In the genomic region with DNA sequence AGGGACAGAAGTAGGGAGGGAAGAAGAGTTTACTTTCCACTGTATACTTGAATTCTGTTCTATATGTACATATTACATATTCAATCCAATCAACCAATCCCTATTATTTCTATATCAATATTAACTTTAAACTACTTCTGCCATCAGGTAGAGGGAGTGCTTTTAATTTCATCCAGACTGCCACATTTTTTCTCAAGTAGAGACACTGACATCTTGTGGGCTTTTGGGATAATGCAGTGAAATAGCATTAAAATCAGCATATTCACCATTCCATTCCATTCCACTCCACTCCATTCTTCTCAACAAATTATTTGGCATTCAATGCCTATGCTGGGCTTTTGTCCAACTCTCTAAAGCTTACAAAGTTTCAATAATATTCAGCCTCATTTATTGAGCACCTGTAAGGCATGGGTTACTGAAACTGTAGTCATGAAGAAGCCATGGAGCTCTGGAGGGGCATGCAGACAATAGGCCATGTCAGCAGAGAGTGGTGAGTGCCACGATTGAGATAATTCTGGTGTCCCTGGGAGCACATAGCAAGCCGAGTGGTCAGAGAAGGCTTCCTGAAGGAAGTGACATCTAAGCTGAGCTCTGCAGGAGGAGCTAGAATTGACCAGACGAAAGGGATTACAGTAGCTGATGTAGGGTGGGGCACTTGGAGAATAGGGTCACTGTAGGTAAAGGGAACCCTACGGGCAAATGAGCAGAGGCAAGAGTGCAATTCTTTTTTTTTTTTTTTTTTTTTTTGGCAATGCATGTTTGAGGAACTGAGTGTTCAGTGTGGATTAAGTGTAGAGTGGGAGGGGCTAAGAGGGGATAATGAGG, we compare ENCODE assay signal across 8 cellular contexts. TPM values are rescaled to one million over a fixed set of nuclear protein-coding genes. Genes with fewer than 3 reads are reported as not detected.
A peak's percentile ranks its signal among the peaks of the same experiment; 100 is the strongest.
DNase-seq lines count a peak whose midpoint lies in the region; ATAC-seq and TF ChIP-seq lines count a peak whose summit lies in the region.

No MANE protein-coding gene starts in this region.

- H3K9me3 Mint-ChIP-seq in activated CD8-positive, alpha-beta memory T cell treated with anti-CD3 and anti-CD28 coated beads, Interleukin-2, amount 10 ng/mL, durations not matched to agents 7 days and 5 days (ENCODE audit: low read depth), result no peaks in the 10 kb centered on the region

- H3K36me3 Mint-ChIP-seq in activated CD8-positive, alpha-beta memory T cell treated with anti-CD3 and anti-CD28 coated beads, Interleukin-2, amount 10 ng/mL, durations not matched to agents 7 days and 5 days, result no peaks in the 10 kb centered on the region

- H3K27ac Mint-ChIP-seq in activated CD8-positive, alpha-beta memory T cell treated with anti-CD3 and anti-CD28 coated beads, Interleukin-2, amount 10 ng/mL, durations not matched to agents 7 days and 5 days, result no peak overlapping the region

- H2AFZ ChIP-seq in SK-N-SH (ENCODE audit: low read depth), result no peak overlapping the region

- WGBS in SK-N-SH (ENCODE audit: low lambda C conversion rate), result 29% methylated on average over 4 of the region's 4 CpGs
- 11 to 20% methylated on average over 4 of the region's 4 CpGs for WGBS in esophagus squamous epithelium, 2 donors
- WGBS in lower leg skin, 2 donors, result 6 to 22% methylated on average over 4 of the region's 4 CpGs

- TF ChIP-seq POLR2A in esophagus squamous epithelium (IDR thresholded peaks at IDR 0.05) (no peak), lower leg skin (IDR thresholded peaks at IDR 0.05) (no peak)

- peak; percentile 64 for ATAC-seq in activated CD8-positive, alpha-beta memory T cell treated with anti-CD3 and anti-CD28 coated beads, Interleukin-2, amount 10 ng/mL, durations not matched to agents 7 days and 5 days
- peak; percentile 76 for ATAC-seq in omental fat pad (ENCODE audit: low FRiP score)

- CTCF ChIA-PET in activated CD8-positive, alpha-beta memory T cell treated with anti-CD3 and anti-CD28 coated beads, Interleukin-2, amount 10 ng/mL, durations not matched to agents 7 days and 5 days (lab: Charles Lee), result interaction anchor here (0.7 to 6.0 kb wide), 22 partner anchors 10 to 469 kb away, joined by 3 to 99 read pairs (median 4); partner anchors contain the start of gene CLPB
- CTCF ChIA-PET in SK-N-SH (lab: Yijun Ruan, JAX), result interaction anchor here (0.6 to 5.1 kb wide), 28 partner anchors 9 to 647 kb away, joined by 3 to 86 read pairs (median 3); partner anchors contain the start of genes CLPB and INPPL1

- intact Hi-C loops in esophagus squamous epithelium (cut with DNase I), result no loop called here
- intact Hi-C loops in lower leg skin (cut with DNase I; ENCODE audit: low total_unique reads), result no loop called here

- peaks cover under 1% of the 10 kb centered on the region for H3K4me1 Mint-ChIP-seq in activated CD8-positive, alpha-beta memory T cell treated with anti-CD3 and anti-CD28 coated beads, Interleukin-2, amount 10 ng/mL, durations not matched to agents 7 days and 5 days

- POLR2A ChIA-PET in SK-N-SH (lab: Yijun Ruan, JAX), result interaction anchor here (2.0 kb wide), 1 partner anchor 204 kb away, joined by 5 read pairs; the partner anchor contains the start of gene PHOX2A

- peaks cover 24% of the 10 kb centered on the region for H3K27me3 Mint-ChIP-seq in activated CD8-positive, alpha-beta memory T cell treated with anti-CD3 and anti-CD28 coated beads, Interleukin-2, amount 10 ng/mL, durations not matched to agents 7 days and 5 days

- no peak for TF ChIP-seq EP300 in SK-N-SH (IDR thresholded peaks at IDR 0.05; ENCODE audit: borderline replicate concordance in 1 of 2, low read depth in 1 of 2, low read length in 1 of 2)

- H3K36me3 ChIP-seq in SK-N-SH (replicated peaks in 1 of 2; ENCODE audit: control insufficient read depth in 1 of 2, insufficient read depth in 2 of 2, low read length in 1 of 2) (no peaks in the 10 kb centered on the region), esophagus squamous epithelium (no peaks in the 10 kb centered on the region)

- no peak overlapping the region for H3K4me3 Mint-ChIP-seq in activated CD8-positive, alpha-beta memory T cell treated with anti-CD3 and anti-CD28 coated beads, Interleukin-2, amount 10 ng/mL, durations not matched to agents 7 days and 5 days

- H3K79me2 ChIP-seq in SK-N-SH (ENCODE audit: insufficient read depth), result no peaks in the 10 kb centered on the region

- DNase-seq in activated CD8-positive, alpha-beta memory T cell treated with anti-CD3 and anti-CD28 coated beads, Interleukin-2, amount 10 ng/mL, durations not matched to agents 7 days and 5 days, result no peak
- no peak for DNase-seq in activated CD8-positive, alpha-beta memory T cell treated with anti-CD3 and anti-CD28 coated beads for 24 hours
- DNase-seq in NCI-H1048 (lab: John Stamatoyannopoulos, UW) (peak; percentile 7), SK-N-SH (peak; percentile 72), esophagus squamous epithelium (lab: John Stamatoyannopoulos, UW) (no peak), omental fat pad (ENCODE audit: low spot score) (no peak), UCSD-AML1 (lab: John Stamatoyannopoulos, UW; ENCODE audit: unreplicated experiment) (no peak), lower leg skin (ENCODE audit: low spot score in 2 of 2) (no peak)

- H3K9ac ChIP-seq in SK-N-SH, result no peak overlapping the region

- H3K4me2 ChIP-seq in SK-N-SH, result no peak overlapping the region

- no peaks in the 10 kb centered on the region for H3F3A ChIP-seq in SK-N-SH (replicated peaks; ENCODE audit: insufficient read depth)

- peak; percentile 87 for TF ChIP-seq CTCF in SK-N-SH (IDR thresholded peaks at IDR 0.05)
- peak; percentile 60 to 80 (median 68) for TF ChIP-seq CTCF in esophagus squamous epithelium (IDR thresholded peaks at IDR 0.05)
- TF ChIP-seq CTCF in omental fat pad (IDR thresholded peaks at IDR 0.05), result no peak
- no peak for TF ChIP-seq CTCF in lower leg skin (IDR thresholded peaks at IDR 0.05)

- no peaks in the 10 kb centered on the region for H3K9me2 ChIP-seq in SK-N-SH

- H3K4me1 ChIP-seq in SK-N-SH (ENCODE audit: control insufficient read depth in 1 of 2, insufficient read depth in 2 of 2, low read depth in 1 of 2, low read length in 1 of 2) (no peaks in the 10 kb centered on the region; a peak in 1 of 4 replicates), esophagus squamous epithelium (peaks cover 0 to 7% (median 0%) of the 10 kb centered on the region in 3 donors)

- H3K27ac ChIP-seq in SK-N-SH (ENCODE audit: low read depth in 2 of 2, low read length in 1 of 2) (no peak overlapping the region), esophagus squamous epithelium (no peak overlapping the region)

- H3K27me3 ChIP-seq in SK-N-SH (ENCODE audit: insufficient read depth) (no peaks in the 10 kb centered on the region; the same call in 1 of the 2 replicates), esophagus squamous epithelium (no peaks in the 10 kb centered on the region)

- H3K4me3 ChIP-seq in SK-N-SH (ENCODE audit: low read depth in 2 of 2, low read length in 1 of 2) (no peak overlapping the region; a peak in 1 of 4 replicates), esophagus squamous epithelium (no peak overlapping the region), lower leg skin (ENCODE audit: low read depth, poor library complexity, severe bottlenecking) (no peak overlapping the region)

- H3K9me3 ChIP-seq in SK-N-SH, result no peaks in the 10 kb centered on the region
- no peaks in the 10 kb centered on the region for H3K9me3 ChIP-seq in esophagus squamous epithelium

- TF ChIP-seq RAD21 in SK-N-SH (IDR thresholded peaks at IDR 0.05; ENCODE audit: low read length), result peak; percentile 88

- H4K20me1 ChIP-seq in SK-N-SH (ENCODE audit: insufficient read depth), result no peaks in the 10 kb centered on the region

TF ChIP-seq in SK-N-SH, 30 proteins besides CTCF, POLR2A, EP300 and RAD21:
- TF ChIP-seq, protein P1, sequence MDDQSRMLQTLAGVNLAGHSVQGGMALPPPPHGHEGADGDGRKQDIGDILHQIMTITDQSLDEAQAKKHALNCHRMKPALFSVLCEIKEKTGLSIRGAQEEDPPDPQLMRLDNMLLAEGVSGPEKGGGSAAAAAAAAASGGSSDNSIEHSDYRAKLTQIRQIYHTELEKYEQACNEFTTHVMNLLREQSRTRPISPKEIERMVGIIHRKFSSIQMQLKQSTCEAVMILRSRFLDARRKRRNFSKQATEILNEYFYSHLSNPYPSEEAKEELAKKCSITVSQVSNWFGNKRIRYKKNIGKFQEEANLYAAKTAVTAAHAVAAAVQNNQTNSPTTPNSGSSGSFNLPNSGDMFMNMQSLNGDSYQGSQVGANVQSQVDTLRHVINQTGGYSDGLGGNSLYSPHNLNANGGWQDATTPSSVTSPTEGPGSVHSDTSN (IDR thresholded peaks at IDR 0.05), result no peak
- TF ChIP-seq TCF12 (IDR thresholded peaks at IDR 0.05) (peak; percentile 25; the same call in 1 of the 2 replicates), SMC3 (IDR thresholded peaks at IDR 0.05; ENCODE audit: low read depth, low read length) (peak; percentile 69), MXI1 (IDR thresholded peaks at IDR 0.05; ENCODE audit: low read depth, low read length) (0 out of 2 replicates have a peak, but pooled peaks have one; percentile 33)
TF ChIP-seq in SK-N-SH: peak in this region for 3.

RNA-seq across cellular contexts. Expression of gene CLPB, which starts 12.8 kb away (rescaled TPM):
- 10 to 100 TPM; 27.8 to 38.1 TPM for total RNA-seq in activated CD8-positive, alpha-beta memory T cell treated with anti-CD3 and anti-CD28 coated beads, Interleukin-2, amount 10 ng/mL, durations not matched to agents 7 days and 5 days
- 29.0 and 33.7 TPM in 2 replicates for polyA plus RNA-seq in SK-N-SH (2012; rRNA removed)
- polyA plus RNA-seq in SK-N-SH (2012; cell fraction: cytosol; rRNA removed), result 26.8 and 30.3 TPM in 2 replicates
- 27.4 and 30.0 TPM in 2 replicates for polyA plus RNA-seq in SK-N-SH (2012; cell fraction: nucleus; rRNA removed)
- total RNA-seq in esophagus squamous epithelium (10 to 100 TPM; 17.1 to 22.2 (median 18.6) TPM), omental fat pad (10 to 100 TPM; 24.7 to 29.0 (median 26.3) TPM), lower leg skin (10 to 100 TPM; 10.5 to 26.8 (median 21.7) TPM)

Comparison
In these comparisons a context has a peak if more than half of its experiments do, and no peak if none do; other contexts are left out.
1. DNase-seq: peak in NCI-H1048 (single experiment) and SK-N-SH (single experiment); none in activated CD8-positive, alpha-beta memory T cell treated with anti-CD3 and anti-CD28 coated beads, Interleukin-2, amount 10 ng/mL, durations not matched to agents 7 days and 5 days (single experiment), activated CD8-positive, alpha-beta memory T cell treated with anti-CD3 and anti-CD28 coated beads for 24 hours (single experiment), esophagus squamous epithelium (single experiment), omental fat pad (single experiment), UCSD-AML1 (single experiment) and lower leg skin (0 of 2).
2. CTCF ChIP-seq: peak in SK-N-SH (single experiment) and esophagus squamous epithelium (6 of 6); none in omental fat pad (0 of 3) and lower leg skin (0 of 3).